Comparison of ENCODE assay signal across 12 cellular contexts in the genomic region with DNA sequence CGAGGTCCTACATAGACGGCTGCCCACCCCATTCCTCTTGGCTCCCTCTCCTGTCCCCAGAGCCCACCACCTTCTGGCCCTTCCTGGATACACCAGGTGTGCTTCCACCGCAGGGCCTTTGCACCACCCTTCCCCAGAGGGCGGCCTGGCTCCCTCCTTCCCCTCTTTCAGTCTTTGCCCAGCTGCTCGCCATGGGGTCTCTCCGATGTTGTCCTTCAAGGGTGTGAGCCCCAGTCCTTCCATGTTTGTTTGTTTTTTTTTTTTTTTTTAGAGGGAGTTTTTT. TPM values are rescaled to one million over a fixed set of nuclear protein-coding genes. Genes with fewer than 3 reads are reported as not detected.
DNase-seq lines count a peak whose midpoint lies in the region; ATAC-seq and TF ChIP-seq lines count a peak whose summit lies in the region.
"Had no signal": no experiment of that assay in that cellular context is flagged by ENCODE, and none has a peak within 500 bp of the region (broad histone marks: within the 10 kb centered on the region; RNA-seq: fewer than 3 reads in every experiment).

No MANE protein-coding gene starts in this region.

- TF ChIP-seq CTCF in DND-41 (IDR thresholded peaks at IDR 0.05; ENCODE audit: borderline replicate concordance, extremely low read depth, low read length, poor library complexity, severe bottlenecking) (no peak), OCI-LY3 (IDR thresholded peaks at IDR 0.05; ENCODE audit: low read depth, low read length) (no peak)

- DNase-seq in DND-41, result no peak
- no peak for DNase-seq in effector memory CD8-positive, alpha-beta T cell
- DNase-seq in G401 (ENCODE audit: low spot score), result no peak
- DNase-seq in stimulated activated naive CD4-positive, alpha-beta T cell (lab: John Stamatoyannopoulos, UW), result no peak
- DNase-seq: NCI-H2171 treated with DMSO at 0.1 percent for 48 hours, PC-3 had no signal

- H3K79me2 ChIP-seq in DND-41 (ENCODE audit: insufficient read depth, low read length), result peaks cover 71% of the 10 kb centered on the region
- H3K79me2 ChIP-seq in OCI-LY3 (ENCODE audit: low read length), result peaks cover 89% of the 10 kb centered on the region

- peak overlapping the region; percentile 70; the same call in 1 of the 2 replicates for H2AFZ ChIP-seq in DND-41 (ENCODE audit: low read depth, low read length)
- no peak overlapping the region for H2AFZ ChIP-seq in OCI-LY3 (ENCODE audit: low read depth, low read length)

- H3K4me1 ChIP-seq in DND-41 (ENCODE audit: insufficient read depth, low read length) (peaks cover 50% of the 10 kb centered on the region), OCI-LY3 (ENCODE audit: low read length) (peaks cover 35% of the 10 kb centered on the region), rectal smooth muscle tissue (ENCODE audit: control insufficient read depth, insufficient read depth, low read length) (peaks cover 17% of the 10 kb centered on the region)

- peaks cover 35% of the 10 kb centered on the region for H3K36me3 Mint-ChIP-seq in effector memory CD8-positive, alpha-beta T cell (ENCODE audit: insufficient read depth)

- peak overlapping the region in 1 of 2 donors; percentile 98 for H3K4me3 Mint-ChIP-seq in effector memory CD8-positive, alpha-beta T cell

- in situ Hi-C loops in G401 (cut with HindIII; ENCODE audit: low sequenced_read_pairs), result no loop called here

- H3K27me3 Mint-ChIP-seq in effector memory CD8-positive, alpha-beta T cell, result no peaks in the 10 kb centered on the region

- no peaks in the 10 kb centered on the region for H3K27me3 ChIP-seq in DND-41 (ENCODE audit: insufficient read depth, low read length, poor library complexity)
- no peaks in the 10 kb centered on the region for H3K27me3 ChIP-seq in OCI-LY3 (ENCODE audit: low read depth, low read length)
- no peaks in the 10 kb centered on the region for H3K27me3 ChIP-seq in rectal smooth muscle tissue (ENCODE audit: control insufficient read depth, insufficient read depth, low read length)

- peak overlapping the region; percentile 90 to 94 for H3K27ac Mint-ChIP-seq in effector memory CD8-positive, alpha-beta T cell

- H3K27ac ChIP-seq in DND-41 (ENCODE audit: low read length), result peak overlapping the region; percentile 88
- H3K27ac ChIP-seq in OCI-LY3 (ENCODE audit: low read length), result peak overlapping the region; percentile 92
- no peak overlapping the region for H3K27ac ChIP-seq in rectal smooth muscle tissue (ENCODE audit: low read depth, low read length)

- peaks cover 41 to 42% of the 10 kb centered on the region in 2 donors for H3K4me1 Mint-ChIP-seq in effector memory CD8-positive, alpha-beta T cell (ENCODE audit: low read depth in 2 of 2)

- peaks cover 17% of the 10 kb centered on the region; the same call in 1 of the 2 replicates for H4K20me1 ChIP-seq in DND-41 (ENCODE audit: insufficient read depth, low read length)
- peaks cover 53% of the 10 kb centered on the region for H4K20me1 ChIP-seq in OCI-LY3 (ENCODE audit: insufficient read depth, low read length)

- H3K9me3 ChIP-seq in DND-41 (ENCODE audit: insufficient read depth, low read length, severe bottlenecking), result no peaks in the 10 kb centered on the region
- no peaks in the 10 kb centered on the region for H3K9me3 ChIP-seq in OCI-LY3 (ENCODE audit: insufficient read depth, low read length)

- peaks cover 31% of the 10 kb centered on the region for H3K36me3 ChIP-seq in DND-41 (ENCODE audit: insufficient read depth, low read length)
- H3K36me3 ChIP-seq in OCI-LY3 (replicated peaks; ENCODE audit: low read depth, low read length), result peaks cover 57% of the 10 kb centered on the region
- H3K36me3 ChIP-seq in rectal smooth muscle tissue (ENCODE audit: control insufficient read depth, insufficient read depth, low read length), result peaks cover 10% of the 10 kb centered on the region

- ATAC-seq in DND-41 (ENCODE audit: insufficient read depth, low read depth) (no peak), GM18867 (IDR thresholded peaks at IDR 0.05; ENCODE audit: unreplicated experiment) (no peak), HG03045 (IDR thresholded peaks at IDR 0.05; ENCODE audit: unreplicated experiment) (no peak)
- ATAC-seq in effector memory CD8-positive, alpha-beta T cell (replicated peaks), result no peak
- ATAC-seq: K562, left lobe of liver, PC-3 had no signal

- H3K4me2 ChIP-seq in DND-41 (ENCODE audit: insufficient read depth, low read length) (peak overlapping the region; percentile 93), OCI-LY3 (ENCODE audit: low read length) (peak overlapping the region; percentile 97)

- peak overlapping the region; percentile 44 to 76; a peak in 3 of 4 replicates for H3K4me3 ChIP-seq in DND-41 (ENCODE audit: low read depth in 1 of 2, low read length in 2 of 2)
- peak overlapping the region; percentile 93 for H3K4me3 ChIP-seq in OCI-LY3 (ENCODE audit: low read length)
- H3K4me3 ChIP-seq in rectal smooth muscle tissue (ENCODE audit: low read length), result peak overlapping the region; percentile 81
- H3K4me3 ChIP-seq: K562 had no signal

- no peaks in the 10 kb centered on the region for H3K9me3 Mint-ChIP-seq in effector memory CD8-positive, alpha-beta T cell

- H3K9ac ChIP-seq in DND-41 (ENCODE audit: low read depth, low read length) (peak overlapping the region; percentile 99), OCI-LY3 (ENCODE audit: low read length) (peak overlapping the region; percentile 95), rectal smooth muscle tissue (ENCODE audit: low read length) (no peak overlapping the region)

RNA-seq across cellular contexts. Expression of a gene that starts 4.1 kb away (rescaled TPM):
- 12.9 and 15.2 TPM in 2 replicates for total RNA-seq in G401 (2014; rRNA removed; shearing (Covaris generic))

RNA-seq across cellular contexts. Expression of a gene that starts 44.5 kb away (rescaled TPM):
- 16.7 and 19.0 TPM in 2 replicates for total RNA-seq in G401 (2014; rRNA removed; shearing (Covaris generic))

RNA-seq across cellular contexts. Expression of a gene that starts 44.6 kb away (rescaled TPM):
- total RNA-seq in G401 (2014; rRNA removed; shearing (Covaris generic)), result 19.8 and 31.7 TPM in 2 replicates
